25 cellular contexts compared by ENCODE assay signal in genomic region chr11:95671768-95672167, GRCh38.
DNase-seq lines count a peak whose midpoint lies in the region; ATAC-seq and TF ChIP-seq lines count a peak whose summit lies in the region.
"Had no signal": no experiment of that assay in that cellular context is flagged by ENCODE, and none has a peak within 500 bp of the region (broad histone marks: within the 10 kb centered on the region; RNA-seq: fewer than 3 reads in every experiment).

No MANE protein-coding gene starts in this region.

- TF ChIP-seq CTCF in GM23338 (conservative IDR thresholded peaks at IDR 0.05; ENCODE audit: low read depth in 2 of 2) (no peak), osteocyte (IDR thresholded peaks at IDR 0.05) (no peak), MM.1S (IDR thresholded peaks at IDR 0.05; ENCODE audit: low read length) (no peak)

- H3K4me1 ChIP-seq in GM23338 (ENCODE audit: insufficient read depth) (no peaks in the 10 kb centered on the region), MM.1S (ENCODE audit: low read length) (no peaks in the 10 kb centered on the region)
- H3K4me1 ChIP-seq: foreskin keratinocyte had no signal

- no peak overlapping the region for H3K4me3 ChIP-seq in GM23338
- peak overlapping the region; percentile 29 for H3K4me3 ChIP-seq in SK-N-MC
- no peak overlapping the region for H3K4me3 ChIP-seq in MM.1S (ENCODE audit: low read length)
- H3K4me3 ChIP-seq: heart right ventricle, tibial nerve had no signal

- no peaks in the 10 kb centered on the region for H3K36me3 Mint-ChIP-seq in GM23338 (ENCODE audit: low read depth)
- peaks cover 2% of the 10 kb centered on the region for H3K36me3 Mint-ChIP-seq in osteocyte (ENCODE audit: unreplicated experiment)
- H3K36me3 Mint-ChIP-seq: CD8-positive, alpha-beta memory T cell; WTC11 had no signal

- no peaks in the 10 kb centered on the region; the same call in 1 of the 2 replicates for H3K9me2 ChIP-seq in GM23338 (ENCODE audit: insufficient read depth)
- no peaks in the 10 kb centered on the region for H3K9me2 ChIP-seq in MM.1S (replicated peaks; ENCODE audit: insufficient read depth, low read length)

- ATAC-seq in GM23338, result no peak
- ATAC-seq: foreskin keratinocyte; heart right ventricle; left lobe of liver; naive thymus-derived CD8-positive, alpha-beta T cell; WTC11 had no signal

- H3K27me3 ChIP-seq in GM23338 (ENCODE audit: insufficient read depth), result no peaks in the 10 kb centered on the region
- no peaks in the 10 kb centered on the region for H3K27me3 ChIP-seq in MM.1S (replicated peaks; ENCODE audit: insufficient read depth, low read length)
- H3K27me3 ChIP-seq: foreskin keratinocyte, heart right ventricle, tibial nerve had no signal

- no peak overlapping the region for H3K4me2 ChIP-seq in GM23338
- H3K4me2 ChIP-seq in MM.1S (ENCODE audit: low read depth, low read length), result no peak overlapping the region

- H3K9me3 ChIP-seq in SK-N-MC (ENCODE audit: low read depth, low read length) (no peaks in the 10 kb centered on the region), MM.1S (replicated peaks; ENCODE audit: insufficient read depth, low read length) (no peaks in the 10 kb centered on the region)
- H3K9me3 ChIP-seq: heart right ventricle, tibial nerve had no signal

- H3K36me3 ChIP-seq in GM23338 (ENCODE audit: insufficient read depth) (no peaks in the 10 kb centered on the region), SK-N-MC (ENCODE audit: insufficient read depth, low read length) (no peaks in the 10 kb centered on the region), MM.1S (replicated peaks; ENCODE audit: insufficient read depth, low read length) (no peaks in the 10 kb centered on the region)
- H3K36me3 ChIP-seq: heart right ventricle, tibial nerve had no signal

- no peaks in the 10 kb centered on the region for H4K20me1 ChIP-seq in GM23338 (replicated peaks; ENCODE audit: insufficient read depth)
- no peaks in the 10 kb centered on the region for H4K20me1 ChIP-seq in MM.1S (ENCODE audit: insufficient read depth, low read length)

- H3K4me1 Mint-ChIP-seq in GM23338 (peaks cover 7% of the 10 kb centered on the region), osteocyte (ENCODE audit: unreplicated experiment) (peaks cover 24% of the 10 kb centered on the region)

- no peak overlapping the region for H3K9ac ChIP-seq in SK-N-MC (ENCODE audit: insufficient read length)
- no peak overlapping the region for H3K9ac ChIP-seq in MM.1S (ENCODE audit: low read length)

- no peaks in the 10 kb centered on the region for H3K27me3 Mint-ChIP-seq in GM23338 (ENCODE audit: insufficient read depth, low read depth, poor library complexity)
- H3K27me3 Mint-ChIP-seq in osteocyte (ENCODE audit: unreplicated experiment), result no peaks in the 10 kb centered on the region
- H3K27me3 Mint-ChIP-seq: activated naive CD4-positive, alpha-beta T cell treated with anti-CD3 and anti-CD28 coated beads, Interleukin-2, amount 10 ng/mL, durations not matched to agents 7 days and 5 days had no signal

- no peak overlapping the region for H3K27ac ChIP-seq in GM23338 (ENCODE audit: low read depth)
- H3K27ac ChIP-seq in SK-N-MC, result peak overlapping the region; percentile 32; the same call in 1 of the 2 replicates
- no peak overlapping the region for H3K27ac ChIP-seq in MM.1S (ENCODE audit: low read length)
- H3K27ac ChIP-seq: foreskin keratinocyte, heart right ventricle had no signal

- H3K79me2 ChIP-seq in GM23338 (replicated peaks; ENCODE audit: insufficient read depth) (no peaks in the 10 kb centered on the region), MM.1S (ENCODE audit: low read length) (no peaks in the 10 kb centered on the region)

- H2AFZ ChIP-seq in GM23338, result peak overlapping the region; percentile 10; the same call in 1 of the 2 replicates
- H2AFZ ChIP-seq in MM.1S (ENCODE audit: low read length), result no peak overlapping the region

- H3K27ac Mint-ChIP-seq in GM23338, result no peak overlapping the region
- H3K27ac Mint-ChIP-seq in osteocyte (ENCODE audit: unreplicated experiment), result peak overlapping the region; percentile 82
- H3K27ac Mint-ChIP-seq: activated T-helper 1 cell treated with anti-CD3 and anti-CD28 coated beads, Interleukin-12 subunit alpha, Interleukin-12 subunit beta, Interleukin-2, Interleukin-4 antibody, amounts not matched to agents 30 ng/mL and 10 ng/mL and 1 ng/mL, durations not matched to agents 14 hours and 24 hours and 36 hours; WTC11 had no signal

- no peaks in the 10 kb centered on the region for H3K9me3 Mint-ChIP-seq in GM23338
- H3K9me3 Mint-ChIP-seq in osteocyte (ENCODE audit: unreplicated experiment), result peaks cover 4% of the 10 kb centered on the region
- H3K9me3 Mint-ChIP-seq: WTC11 had no signal

- DNase-seq in GM23338 (ENCODE audit: low spot score) (no peak), SK-N-MC (ENCODE audit: low read depth, low spot score) (no peak), fibroblast of peridontal ligament (ENCODE audit: extremely low read depth) (peak; percentile 93), osteocyte (ENCODE audit: extremely low spot score, unreplicated experiment) (no peak), MM.1S (no peak), nucleus accumbens (lab: John Stamatoyannopoulos, UW) (no peak)
- DNase-seq in effector CD8-positive, alpha-beta T cell (lab: John Stamatoyannopoulos, UW), result no peak
- DNase-seq: activated CD4-positive, alpha-beta T cell treated with anti-CD3 and anti-CD28 coated beads, Interleukin-2, amount 50 U/mL, for 4 hours; activated naive CD4-positive, alpha-beta T cell treated with anti-CD3 and anti-CD28 coated beads, Interleukin-2, amount 10 ng/mL, durations not matched to agents 7 days and 5 days; amygdala; CD8-positive, alpha-beta memory T cell; dermis blood vessel endothelial cell; foreskin keratinocyte; GDM1; heart right ventricle; Karpas-422; naive thymus-derived CD8-positive, alpha-beta T cell; NCI-H187 treated with DMSO at 0.1 percent for 48 hours; NCI-H748 treated with DMSO at 0.1 percent for 48 hours; stimulated activated CD4-positive, alpha-beta T cell treated with anti-CD3 and anti-CD28 coated beads, Interleukin-4, amount 100 ng/mL, for 24 hours; stimulated activated naive CD4-positive, alpha-beta T cell treated with Interleukin-2 at 50 U/mL for 16 hours had no signal

- no peak overlapping the region for H3K4me3 Mint-ChIP-seq in GM23338
- no peak overlapping the region for H3K4me3 Mint-ChIP-seq in osteocyte (ENCODE audit: unreplicated experiment)
- H3K4me3 Mint-ChIP-seq: activated naive CD4-positive, alpha-beta T cell treated with anti-CD3 and anti-CD28 coated beads, Interleukin-2, amount 10 ng/mL, durations not matched to agents 7 days and 5 days; activated T-helper 1 cell treated with anti-CD3 and anti-CD28 coated beads, Interleukin-12 subunit alpha, Interleukin-12 subunit beta, Interleukin-2, Interleukin-4 antibody, amounts not matched to agents 30 ng/mL and 10 ng/mL and 1 ng/mL, durations not matched to agents 14 hours and 24 hours and 36 hours; CD8-positive, alpha-beta memory T cell; naive thymus-derived CD8-positive, alpha-beta T cell; WTC11 had no signal

- H3F3A ChIP-seq in GM23338 (replicated peaks; ENCODE audit: low read depth) (no peaks in the 10 kb centered on the region), MM.1S (ENCODE audit: insufficient read depth, low read length) (no peaks in the 10 kb centered on the region)

TF ChIP-seq in GM23338, 12 proteins besides CTCF, POLR2A, EP300 and RAD21 (continues in another document):
- no peak for TF ChIP-seq EZH2phosphoT487 (IDR thresholded peaks at IDR 0.05; ENCODE audit: unreplicated experiment)
- no peak for TF ChIP-seq POLR2AphosphoS5 (IDR thresholded peaks at IDR 0.05; ENCODE audit: low read depth)
- no peak for TF ChIP-seq EZH2 (IDR thresholded peaks at IDR 0.05; ENCODE audit: low read depth, unreplicated experiment)
- TF ChIP-seq REST (IDR thresholded peaks at IDR 0.05; ENCODE audit: unreplicated experiment), result no peak
- no peak for TF ChIP-seq STAT1 (IDR thresholded peaks at IDR 0.05; ENCODE audit: unreplicated experiment)
- TF ChIP-seq JUNB (IDR thresholded peaks at IDR 0.05; ENCODE audit: unreplicated experiment), result no peak
